23 cellular contexts compared by ENCODE assay signal in genomic region chr6:5058254-5058653, GRCh38. TPM values are rescaled to one million over a fixed set of nuclear protein-coding genes. Genes with fewer than 3 reads are reported as not detected.
DNase-seq lines count a peak whose midpoint lies in the region; ATAC-seq and TF ChIP-seq lines count a peak whose summit lies in the region.
"Had no signal": no experiment of that assay in that cellular context is flagged by ENCODE, and none has a peak within 500 bp of the region (broad histone marks: within the 10 kb centered on the region; RNA-seq: fewer than 3 reads in every experiment).

No MANE protein-coding gene starts in this region.

- no peak overlapping the region for H3K27ac Mint-ChIP-seq in activated naive CD8-positive, alpha-beta T cell treated with anti-CD3 and anti-CD28 coated beads for 36 hours

- ATAC-seq in HG03460 (IDR thresholded peaks at IDR 0.05; ENCODE audit: unreplicated experiment) = no peak
- ATAC-seq in omental fat pad (ENCODE audit: low FRiP score) = no peak

- DNase-seq in AG08395 (ENCODE audit: low spot score) (peak; percentile 22), M059J (ENCODE audit: low read depth) (peak; percentile 36), astrocyte of the hippocampus (ENCODE audit: low read depth, low spot score) (peak; percentile 25), myocyte (ENCODE audit: low read depth) (peak; percentile 72), activated gamma-delta T cell treated with Interleukin-2 at 50 U/mL for 16 hours (no peak), omental fat pad (ENCODE audit: low spot score) (no peak)
- DNase-seq in activated naive CD8-positive, alpha-beta T cell treated with anti-CD3 and anti-CD28 coated beads for 36 hours = no peak
- DNase-seq: 8988T, AML-193, DMS53, EL, GF-D8, KBM-7, NCI-H1417 treated with DMSO at 0.1 percent for 48 hours, NCI-H187, NCI-H446, NCI-H526, PC-9, SIG-M5, SK-N-SH had no signal

- peaks cover 8% of the 10 kb centered on the region for H3K36me3 Mint-ChIP-seq in activated naive CD8-positive, alpha-beta T cell treated with anti-CD3 and anti-CD28 coated beads for 36 hours
- H3K36me3 Mint-ChIP-seq: CD14-positive monocyte had no signal

- no peak for TF ChIP-seq CTCF in omental fat pad (IDR thresholded peaks at IDR 0.05)

- H3K4me3 Mint-ChIP-seq in activated naive CD8-positive, alpha-beta T cell treated with anti-CD3 and anti-CD28 coated beads for 36 hours = no peak overlapping the region

- no peaks in the 10 kb centered on the region for H3K4me1 Mint-ChIP-seq in activated naive CD8-positive, alpha-beta T cell treated with anti-CD3 and anti-CD28 coated beads for 36 hours

- peaks cover 2% of the 10 kb centered on the region for H3K9me3 Mint-ChIP-seq in activated naive CD8-positive, alpha-beta T cell treated with anti-CD3 and anti-CD28 coated beads for 36 hours

- peaks cover 4% of the 10 kb centered on the region for H3K27me3 Mint-ChIP-seq in activated naive CD8-positive, alpha-beta T cell treated with anti-CD3 and anti-CD28 coated beads for 36 hours

RNA-seq across cellular contexts. Expression of gene PPP1R3G, which starts 26.9 kb away (rescaled TPM):
- total RNA-seq in M059J (2014; rRNA removed; shearing (Covaris generic)) = 1.3 and 3.0 TPM in 2 replicates
- total RNA-seq in myocyte (0.31 and 1.0 TPM in 2 replicates), omental fat pad (1 to 10 TPM in 2 of 4 donors, under 1 TPM in 2; 0.56 to 1.8 (median 1.3) TPM)
- 0.58 TPM for polyA plus RNA-seq in myocyte (2012)
- under 1 TPM; 0.06 to 0.10 TPM for total RNA-seq in activated naive CD8-positive, alpha-beta T cell treated with anti-CD3 and anti-CD28 coated beads for 36 hours
- total RNA-seq: H4 had no signal

RNA-seq across cellular contexts. Expression of gene RPP40, which starts 54.4 kb away (rescaled TPM):
- 44.3 and 44.7 TPM in 2 replicates for total RNA-seq in M059J (2014; rRNA removed; shearing (Covaris generic))
- total RNA-seq in myocyte (17.1 and 36.7 TPM in 2 replicates), omental fat pad (10 to 100 TPM in 2 of 4 donors, 1 to 10 TPM in 2; 6.0 to 22.5 (median 10.1) TPM)
- 5.6 TPM for polyA plus RNA-seq in myocyte (2012)
- 10 to 100 TPM; 18.9 to 20.6 TPM for total RNA-seq in activated naive CD8-positive, alpha-beta T cell treated with anti-CD3 and anti-CD28 coated beads for 36 hours

Comparison
In these comparisons a context has a peak if more than half of its experiments do, and no peak if none do; other contexts are left out.
1. DNase-seq: peak in AG08395 (single experiment), M059J (single experiment), astrocyte of the hippocampus (single experiment) and myocyte (single experiment); none in activated naive CD8-positive, alpha-beta T cell treated with anti-CD3 and anti-CD28 coated beads for 36 hours (single experiment), activated gamma-delta T cell treated with Interleukin-2 at 50 U/mL for 16 hours (single experiment) and omental fat pad (single experiment).